In genomic region chr5:144191998-144192397, GRCh38 we compare ENCODE assay signal across 8 cellular contexts. TPM values are rescaled to one million over a fixed set of nuclear protein-coding genes. Genes with fewer than 3 reads are reported as not detected.
DNase-seq lines count a peak whose midpoint lies in the region; ATAC-seq and TF ChIP-seq lines count a peak whose summit lies in the region.

No MANE protein-coding gene starts in this region.

- POLR2A ChIA-PET in PC-9 (lab: Charles Lee; ENCODE audit: unreplicated experiment), result no interaction called here

- H3K4me2 ChIP-seq in PC-9, result peak overlapping the region; percentile 47; the same call in 1 of the 2 replicates

- no peaks in the 10 kb centered on the region for H3K79me2 ChIP-seq in PC-9 (ENCODE audit: low read depth)

- H3F3A ChIP-seq in PC-9 (ENCODE audit: insufficient read depth, low read depth), result no peaks in the 10 kb centered on the region

- CTCF ChIA-PET in PC-9 (lab: Charles Lee), result interaction anchor here (0.6 kb wide), 1 partner anchor 1939 kb away, joined by 4 read pairs; no protein-coding TSS in a partner anchor

- H3K27me3 ChIP-seq in PC-9 (ENCODE audit: insufficient read depth, low read depth), result no peaks in the 10 kb centered on the region

- no peak overlapping the region for H3K27ac ChIP-seq in PC-9

- TF ChIP-seq CTCF in PC-9 (conservative IDR thresholded peaks at IDR 0.05) (peak; percentile 49; the same call in 1 of the 2 replicates), mucosa of descending colon (IDR thresholded peaks at IDR 0.05) (peak; percentile 18)

- H4K20me1 ChIP-seq in PC-9 (ENCODE audit: insufficient read depth), result no peaks in the 10 kb centered on the region

- intact Hi-C loops in PC-9 (cut with micrococcal nuclease; ENCODE audit: unreplicated experiment), result loop anchor here (5.0 kb wide), 2 partner anchors 1270 to 1535 kb away; no protein-coding TSS in a partner anchor
- intact Hi-C loops in mucosa of descending colon (cut with DNase I, micrococcal nuclease), result no loop called here

- no peaks in the 10 kb centered on the region for H3K9me2 ChIP-seq in PC-9 (ENCODE audit: insufficient read depth)

- peak overlapping the region; percentile 21; the same call in 1 of the 2 replicates for H3K4me3 ChIP-seq in PC-9
- H3K4me3 ChIP-seq in mucosa of descending colon, result no peak overlapping the region

- peak; percentile 11 for DNase-seq in NCI-H146 (lab: John Stamatoyannopoulos, UW)
- DNase-seq in NCI-H146 treated with DMSO at 0.1 percent for 48 hours (lab: John Stamatoyannopoulos, UW; ENCODE audit: unreplicated experiment), result no peak
- DNase-seq in PC-9, result peak in 1 of 2 experiments; percentile 56
- peak; percentile 84 for DNase-seq in dedifferentiated amniotic fluid mesenchymal stem cell (ENCODE audit: extremely low spot score)
- peak in 1 of 3 donors; percentile 28 for DNase-seq in mucosa of descending colon
- no peak for DNase-seq in NK-92 treated with Interleukin-12 subunit alpha and Interleukin-12 subunit beta, amount 100 ng/mL, for 24 hours (lab: John Stamatoyannopoulos, UW)

- H3K4me1 ChIP-seq in PC-9 (replicated peaks; ENCODE audit: insufficient read depth) (peaks cover 20% of the 10 kb centered on the region), mucosa of descending colon (ENCODE audit: low read depth) (peaks cover 9% of the 10 kb centered on the region)

- ATAC-seq in GM19324 (IDR thresholded peaks at IDR 0.05; ENCODE audit: low FRiP score, unreplicated experiment) (peak; percentile 97), HG03159 (IDR thresholded peaks at IDR 0.05; ENCODE audit: unreplicated experiment) (peak; percentile 92), mucosa of descending colon (peak; percentile 79)

- no TSS peak for BruUV-seq in PC-9 (replicated peaks; lab: Mats Ljungman, UMichigan)

- H3K36me3 ChIP-seq in PC-9 (ENCODE audit: low read depth) (no peaks in the 10 kb centered on the region), mucosa of descending colon (ENCODE audit: low read depth) (no peaks in the 10 kb centered on the region)

- H3K9me3 ChIP-seq in PC-9 (ENCODE audit: insufficient read depth, low read depth) (0 out of 2 replicates have a peak, but pooled peaks cover 4% of the 10 kb centered on the region), mucosa of descending colon (no peaks in the 10 kb centered on the region)

- 0 out of 2 replicates have a peak overlapping the region, but pooled peaks have one; percentile 55 for H2AFZ ChIP-seq in PC-9

RNA-seq across cellular contexts. Expression of gene KCTD16, which starts 21.3 kb away (rescaled TPM):
- total RNA-seq in PC-9 (2021), result 0.28 and 0.33 TPM in 2 replicates
- total RNA-seq in mucosa of descending colon, result under 1 TPM; 0.07 to 0.22 (median 0.12) TPM

RNA-seq across cellular contexts. Expression of gene YIPF5, which starts 21.5 kb away (rescaled TPM):
- total RNA-seq in PC-9 (2021), result 35.9 and 65.8 TPM in 2 replicates
- 10 to 100 TPM; 45.9 to 53.6 (median 53.5) TPM for total RNA-seq in mucosa of descending colon

Comparison
In these comparisons a context has a peak if more than half of its experiments do, and no peak if none do; other contexts are left out.
1. DNase-seq: peak in NCI-H146 (single experiment) and dedifferentiated amniotic fluid mesenchymal stem cell (single experiment); none in NCI-H146 treated with DMSO at 0.1 percent for 48 hours (single experiment) and NK-92 treated with Interleukin-12 subunit alpha and Interleukin-12 subunit beta, amount 100 ng/mL, for 24 hours (single experiment).
2. Peak in every context shown above with its lines, with median percentiles within 50 percentile points of each other: ATAC-seq.